8 cellular contexts compared by ENCODE assay signal in genomic region chr4:156294577-156294976, GRCh38.
DNase-seq lines count a peak whose midpoint lies in the region; ATAC-seq and TF ChIP-seq lines count a peak whose summit lies in the region.

No MANE protein-coding gene starts in this region.

- intact Hi-C loops in Panc1 (cut with micrococcal nuclease; ENCODE audit: unreplicated experiment), result loop anchor here (10.0 kb wide), 1 partner anchor 380 kb away; no protein-coding TSS in a partner anchor

- no peaks in the 10 kb centered on the region for H3K27me3 ChIP-seq in Panc1 (ENCODE audit: control insufficient read depth, insufficient read depth, low read length)

- CTCF ChIA-PET in Panc1 (lab: Charles Lee), result no interaction called here
- CTCF ChIA-PET in activated naive CD4-positive, alpha-beta T cell treated with anti-CD3 and anti-CD28 coated beads, Interleukin-2, amount 10 ng/mL, durations not matched to agents 7 days and 5 days (lab: Charles Lee), result no interaction called here

- POLR2A ChIA-PET in Panc1 (lab: Charles Lee), result no interaction called here

- DNase-seq in AG08395 (ENCODE audit: low spot score) (peak; percentile 30), HPDE6-E6E7 (ENCODE audit: extremely low spot score) (peak; percentile 46), Panc1 (ENCODE audit: low read depth, low spot score) (no peak), fibroblast of the conjunctiva (ENCODE audit: low read depth) (peak; percentile 47), smooth muscle cell of the brain vasculature (ENCODE audit: low read depth, low spot score) (peak; percentile 43), GOT3 (lab: John Stamatoyannopoulos, UW) (no peak)
- DNase-seq in activated naive CD8-positive, alpha-beta T cell treated with anti-CD3 and anti-CD28 coated beads for 36 hours, result no peak
- DNase-seq in activated naive CD4-positive, alpha-beta T cell treated with anti-CD3 and anti-CD28 coated beads, Interleukin-2, amount 10 ng/mL, durations not matched to agents 7 days and 5 days, result no peak

- BruUV-seq in Panc1 (replicated peaks; lab: Mats Ljungman, UMichigan), result no TSS peak

- H3K9me3 Mint-ChIP-seq in activated naive CD8-positive, alpha-beta T cell treated with anti-CD3 and anti-CD28 coated beads for 36 hours, result no peaks in the 10 kb centered on the region
- peaks cover 3% of the 10 kb centered on the region for H3K9me3 Mint-ChIP-seq in activated naive CD4-positive, alpha-beta T cell treated with anti-CD3 and anti-CD28 coated beads, Interleukin-2, amount 10 ng/mL, durations not matched to agents 7 days and 5 days

- H3K27ac Mint-ChIP-seq in activated naive CD8-positive, alpha-beta T cell treated with anti-CD3 and anti-CD28 coated beads for 36 hours, result no peak overlapping the region
- H3K27ac Mint-ChIP-seq in activated naive CD4-positive, alpha-beta T cell treated with anti-CD3 and anti-CD28 coated beads, Interleukin-2, amount 10 ng/mL, durations not matched to agents 7 days and 5 days, result no peak overlapping the region

- ATAC-seq in Panc1, result 0 out of 2 replicates have a peak, but pooled peaks have one; percentile 34

- in situ Hi-C loops in Panc1 (cut with HindIII; ENCODE audit: low pct_unique_long_range_greater_than_20kb, low sequenced_read_pairs), result no loop called here

- H3K9me3 ChIP-seq in Panc1 (ENCODE audit: control insufficient read depth, insufficient read depth, low read depth, low read length), result no peaks in the 10 kb centered on the region

- no peaks in the 10 kb centered on the region for H3K36me3 Mint-ChIP-seq in activated naive CD8-positive, alpha-beta T cell treated with anti-CD3 and anti-CD28 coated beads for 36 hours
- no peaks in the 10 kb centered on the region for H3K36me3 Mint-ChIP-seq in activated naive CD4-positive, alpha-beta T cell treated with anti-CD3 and anti-CD28 coated beads, Interleukin-2, amount 10 ng/mL, durations not matched to agents 7 days and 5 days

- TF ChIP-seq CTCF in Panc1 (IDR thresholded peaks at IDR 0.05), result peak; percentile 36

- H3K4me1 ChIP-seq in Panc1 (ENCODE audit: control insufficient read depth, insufficient read depth, low read length), result no peaks in the 10 kb centered on the region

- no peaks in the 10 kb centered on the region for H3K4me1 Mint-ChIP-seq in activated naive CD8-positive, alpha-beta T cell treated with anti-CD3 and anti-CD28 coated beads for 36 hours
- no peaks in the 10 kb centered on the region for H3K4me1 Mint-ChIP-seq in activated naive CD4-positive, alpha-beta T cell treated with anti-CD3 and anti-CD28 coated beads, Interleukin-2, amount 10 ng/mL, durations not matched to agents 7 days and 5 days

- no peaks in the 10 kb centered on the region for H3K36me3 ChIP-seq in Panc1 (ENCODE audit: control insufficient read depth, insufficient read depth, low read length)

- no peak overlapping the region for H3K4me3 Mint-ChIP-seq in activated naive CD8-positive, alpha-beta T cell treated with anti-CD3 and anti-CD28 coated beads for 36 hours
- no peak overlapping the region for H3K4me3 Mint-ChIP-seq in activated naive CD4-positive, alpha-beta T cell treated with anti-CD3 and anti-CD28 coated beads, Interleukin-2, amount 10 ng/mL, durations not matched to agents 7 days and 5 days

- H3K27ac ChIP-seq in Panc1 (ENCODE audit: low read length), result no peak overlapping the region

- H3K4me3 ChIP-seq in Panc1 (ENCODE audit: low read depth in 2 of 2, low read length in 2 of 2), result no peak overlapping the region

- H3K27me3 Mint-ChIP-seq in activated naive CD8-positive, alpha-beta T cell treated with anti-CD3 and anti-CD28 coated beads for 36 hours, result no peaks in the 10 kb centered on the region
- H3K27me3 Mint-ChIP-seq in activated naive CD4-positive, alpha-beta T cell treated with anti-CD3 and anti-CD28 coated beads, Interleukin-2, amount 10 ng/mL, durations not matched to agents 7 days and 5 days, result no peaks in the 10 kb centered on the region

Comparison
In these comparisons a context has a peak if more than half of its experiments do, and no peak if none do; other contexts are left out.
1. DNase-seq: peak in AG08395 (single experiment), HPDE6-E6E7 (single experiment), fibroblast of the conjunctiva (single experiment) and smooth muscle cell of the brain vasculature (single experiment); none in Panc1 (single experiment), activated naive CD8-positive, alpha-beta T cell treated with anti-CD3 and anti-CD28 coated beads for 36 hours (single experiment), activated naive CD4-positive, alpha-beta T cell treated with anti-CD3 and anti-CD28 coated beads, Interleukin-2, amount 10 ng/mL, durations not matched to agents 7 days and 5 days (single experiment) and GOT3 (single experiment).